ENCODE assay signal across 1 cellular context in the genomic region with DNA sequence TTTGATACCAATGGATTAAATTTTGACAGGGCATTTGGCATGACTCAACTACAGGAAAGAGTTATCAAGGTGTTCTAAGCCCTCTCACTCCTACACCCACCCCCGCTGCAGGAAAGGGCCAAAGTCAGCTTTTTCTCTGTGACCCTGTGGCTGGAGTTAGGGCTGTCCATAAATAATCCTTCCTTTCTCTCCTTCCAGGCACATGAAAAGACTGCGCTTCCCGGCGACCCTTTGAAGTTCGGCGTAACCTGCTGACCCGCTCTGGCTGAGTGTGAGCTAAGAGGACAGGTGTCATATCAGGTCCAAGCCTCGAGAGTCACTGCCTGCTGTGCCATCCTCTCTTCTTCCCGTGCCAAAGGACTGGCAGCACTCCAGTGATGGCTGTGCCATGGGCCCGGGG.
TF ChIP-seq lines count a peak whose summit lies in the region.

No MANE protein-coding gene starts in this region.

TF ChIP-seq in H1, 55 proteins besides CTCF, POLR2A, EP300 and RAD21:
- TF ChIP-seq, protein P1, sequence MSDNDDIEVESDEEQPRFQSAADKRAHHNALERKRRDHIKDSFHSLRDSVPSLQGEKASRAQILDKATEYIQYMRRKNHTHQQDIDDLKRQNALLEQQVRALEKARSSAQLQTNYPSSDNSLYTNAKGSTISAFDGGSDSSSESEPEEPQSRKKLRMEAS (IDR thresholded peaks at IDR 0.05) = no peak
- TF ChIP-seq SP1 (IDR thresholded peaks at IDR 0.05; ENCODE audit: low read depth, low read length) = no peak
- TF ChIP-seq SIX5 (IDR thresholded peaks at IDR 0.05; ENCODE audit: low read depth, low read length) = no peak
- no peak for TF ChIP-seq SIN3A (conservative IDR thresholded peaks at IDR 0.05 in 1 of 2, IDR thresholded peaks at IDR 0.05 in 1 of 2; ENCODE audit: low read depth in 1 of 2, low read length in 2 of 2)
- TF ChIP-seq CBX5 (IDR thresholded peaks at IDR 0.05; ENCODE audit: low read depth, low read length) = no peak
- no peak for TF ChIP-seq CTBP2 (IDR thresholded peaks at IDR 0.05; ENCODE audit: borderline replicate concordance, insufficient read depth, insufficient read length, low read length)
- TF ChIP-seq POU5F1 (IDR thresholded peaks at IDR 0.05; ENCODE audit: low read depth, low read length) = no peak
- TF ChIP-seq CEBPB (IDR thresholded peaks at IDR 0.05; ENCODE audit: low read depth, low read length) = no peak
- TF ChIP-seq NRF1 (IDR thresholded peaks at IDR 0.05; ENCODE audit: low read depth, low read length) = no peak
TF ChIP-seq in H1: peak in this region for 0.
